10 cellular contexts compared by ENCODE assay signal in the genomic region with DNA sequence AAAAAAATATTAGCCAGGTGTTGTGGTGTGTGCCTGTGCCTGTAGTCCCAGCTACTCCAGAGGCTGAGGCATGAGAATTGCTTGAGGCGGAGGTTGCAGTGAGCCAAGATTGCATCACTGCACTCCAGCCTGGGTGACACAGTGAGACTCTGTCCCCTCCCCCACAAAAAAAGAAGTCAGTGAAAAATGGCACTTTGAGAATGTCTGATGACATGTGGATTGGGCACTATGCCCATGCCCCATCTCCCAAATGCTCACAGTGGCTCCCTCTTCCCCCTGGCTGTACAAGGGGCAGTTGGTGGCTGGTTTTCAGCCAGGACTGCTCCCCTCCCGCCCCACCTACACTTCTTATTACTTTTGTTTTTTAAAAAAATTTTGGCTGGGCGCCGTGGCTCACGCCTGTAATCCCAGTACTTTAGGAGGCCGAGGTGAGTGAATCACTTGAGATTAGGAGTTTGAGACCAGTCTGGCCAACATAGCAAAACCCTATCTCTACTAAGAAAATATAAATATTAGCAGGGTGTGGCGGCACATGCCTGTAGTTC. TPM values are rescaled to one million over a fixed set of nuclear protein-coding genes. Genes with fewer than 3 reads are reported as not detected.
DNase-seq lines count a peak whose midpoint lies in the region; ATAC-seq, FAIRE-seq and TF ChIP-seq lines count a peak whose summit lies in the region.
"Had no signal": no experiment of that assay in that cellular context is flagged by ENCODE, and none has a peak within 500 bp of the region (broad histone marks: within the 10 kb centered on the region; RNA-seq: fewer than 3 reads in every experiment).

No MANE protein-coding gene starts in this region.

- CTCF ChIA-PET in K562 (lab: Yijun Ruan, JAX; ENCODE audit: low intra/inter-chr PET ratio) = interaction anchor here (0.6 to 4.1 kb wide), 2 partner anchors 100 to 137 kb away, joined by 7 to 47 read pairs; partner anchors contain the start of gene RBM17

- ATAC-seq in Right ventricle myocardium inferior (peak; percentile 86), K562 (peak; percentile 63), left lobe of liver (peak; percentile 75), aorta (ENCODE audit: low FRiP score) (peak; percentile 73), HG02763 (IDR thresholded peaks at IDR 0.05; ENCODE audit: unreplicated experiment) (no peak)
- ATAC-seq: activated naive CD8-positive, alpha-beta T cell treated with anti-CD3 and anti-CD28 coated beads, Interleukin-2, amount 50 U/mL, for 24 hours had no signal

- 50% methylated on average over 7 of the region's 7 CpGs for WGBS in K562 (ENCODE audit: insufficient coverage, low coverage, missing lambda C conversion rate)
- 35 to 44% methylated on average over 7 of the region's 7 CpGs for whole genome bisulfite sequencing in aorta, 2 donors

- no peaks in the 10 kb centered on the region for H4K20me1 ChIP-seq in K562 (replicated peaks; ENCODE audit: control insufficient read depth, insufficient read depth, low read length)

- in situ Hi-C loops in K562 (cut with MboI) = no loop called here

- TF ChIP-seq EP300 in K562 (IDR thresholded peaks at IDR 0.05; ENCODE audit: low read length) = no peak

- DNase-seq in Right ventricle myocardium inferior (ENCODE audit: missing footprints) (no peak), cardiac septum (ENCODE audit: low spot score) (no peak), K562 (ENCODE audit: extremely low read depth in 1 of 4, low spot score in 3 of 4) (no peak), left lobe of liver (ENCODE audit: low spot score) (peak; percentile 60), aorta (peak; percentile 76 to 79), DMS79 (lab: John Stamatoyannopoulos, UW) (no peak)
- DNase-seq in stimulated activated CD4-positive, alpha-beta T cell treated with anti-CD3 and anti-CD28 coated beads, Interleukin-2, amount 100 ng/mL, for 48 hours = no peak
- DNase-seq: activated naive CD8-positive, alpha-beta T cell treated with anti-CD3 and anti-CD28 coated beads, Interleukin-2, amount 50 U/mL, for 24 hours; NCI-H2227 treated with DMSO at 0.1 percent for 48 hours had no signal

- H3K36me3 ChIP-seq in K562 (ENCODE audit: control insufficient read depth, insufficient read depth, low read length) = peaks cover 2% of the 10 kb centered on the region; the same call in 1 of the 3 replicates
- no peaks in the 10 kb centered on the region for H3K36me3 ChIP-seq in aorta (ENCODE audit: control insufficient read depth in 1 of 2, insufficient read depth in 2 of 2, low read length in 1 of 2)

- no peak overlapping the region for H3K4me2 ChIP-seq in K562 (ENCODE audit: insufficient read depth, low read length)

- no peak overlapping the region for H2AFZ ChIP-seq in K562 (ENCODE audit: low read depth, low read length)

- TF ChIP-seq POLR2A in K562 (conservative IDR thresholded peaks at IDR 0.05) = no peak

- TF ChIP-seq RAD21 in K562 (CRISPR knock-in tag; conservative IDR thresholded peaks at IDR 0.05 in 1 of 2, IDR thresholded peaks at IDR 0.05 in 1 of 2) = no peak

- no peaks in the 10 kb centered on the region for H3K79me2 ChIP-seq in K562 (ENCODE audit: control insufficient read depth, insufficient read depth, low read length)

- BruUV-seq in K562 (replicated peaks; lab: Mats Ljungman, UMichigan) = no TSS peak

- H3K4me3 ChIP-seq in K562 (no peak overlapping the region), aorta (ENCODE audit: low read length in 2 of 2) (no peak overlapping the region)

- H3K9me3 ChIP-seq in K562 (replicated peaks; ENCODE audit: control insufficient read depth, insufficient read depth, low read depth, low read length) = no peaks in the 10 kb centered on the region
- no peaks in the 10 kb centered on the region for H3K9me3 ChIP-seq in aorta (ENCODE audit: control insufficient read depth, low read length)

- H3K27ac ChIP-seq in K562 (ENCODE audit: extremely low read depth, low read depth, low read length) = no peak overlapping the region
- no peak overlapping the region for H3K27ac ChIP-seq in aorta (ENCODE audit: low read depth in 1 of 2, low read length in 2 of 2)

- H3K4me1 ChIP-seq in K562 (replicated peaks in 1 of 2; ENCODE audit: control insufficient read depth in 2 of 2, insufficient read depth in 2 of 2, low read length in 2 of 2) (peaks cover 9 to 10% of the 10 kb centered on the region in 2 experiments; a peak in 4 of 5 replicates), aorta (ENCODE audit: control insufficient read depth in 1 of 2, insufficient read depth in 2 of 2, low read length in 2 of 2) (no peaks in the 10 kb centered on the region)

- peak overlapping the region in 1 of 2 experiments; percentile 17; a peak in 1 of 4 replicates for H3K9ac ChIP-seq in K562 (ENCODE audit: insufficient read depth in 1 of 2, low read depth in 2 of 2, low read length in 2 of 2)

- H3K9me1 ChIP-seq in K562 (ENCODE audit: control insufficient read depth, insufficient read depth, low read length) = no peaks in the 10 kb centered on the region

- no peak for TF ChIP-seq CTCF in K562 (IDR thresholded peaks at IDR 0.05 in 2 of 3, conservative IDR thresholded peaks at IDR 0.05 in 1 of 3; ENCODE audit: insufficient read depth in 2 of 3, low read depth in 1 of 3, low read length in 3 of 3)

- no peaks in the 10 kb centered on the region for H3K27me3 ChIP-seq in K562 (ENCODE audit: control insufficient read depth in 2 of 2, insufficient read depth in 2 of 2, low read length in 2 of 2)
- no peaks in the 10 kb centered on the region for H3K27me3 ChIP-seq in aorta (ENCODE audit: control insufficient read depth in 1 of 2, insufficient read depth in 2 of 2, low read length in 1 of 2)

- intact Hi-C loops in Right ventricle myocardium inferior (cut with DNase I) = no loop called here
- intact Hi-C loops in cardiac septum (cut with DNase I) = loop anchor here (5.0 kb wide), 1 partner anchor 61 kb away; no protein-coding TSS in a partner anchor
- intact Hi-C loops in K562 (cut with micrococcal nuclease) = no loop called here
- intact Hi-C loops in aorta (cut with DNase I) = no loop called here

- no peak for FAIRE-seq in K562 (lab: Jason Lieb, UNC)

- POLR2A ChIA-PET in K562 (lab: Yijun Ruan, JAX) = interaction anchor here (1.1 kb wide), 1 partner anchor 9 kb away, joined by 7 read pairs; no protein-coding TSS in a partner anchor

TF ChIP-seq in K562, 482 proteins besides CTCF, POLR2A, EP300 and RAD21 (continues in another document):
- TF ChIP-seq MCM3 (IDR thresholded peaks at IDR 0.05) (no peak), RB1 (IDR thresholded peaks at IDR 0.05; ENCODE audit: low read depth) (no peak), HMG20A (CRISPR knock-in tag; conservative IDR thresholded peaks at IDR 0.05) (no peak), SMAD4 (CRISPR knock-in tag; conservative IDR thresholded peaks at IDR 0.05) (0 out of 2 replicates have a peak, but pooled peaks have one; percentile 21), MCM7 (IDR thresholded peaks at IDR 0.05) (no peak), FOSL1 (tag; conservative IDR thresholded peaks at IDR 0.05) (no peak), GATAD2B (IDR thresholded peaks at IDR 0.05; ENCODE audit: borderline replicate concordance) (no peak)
- TF ChIP-seq, protein P1, sequence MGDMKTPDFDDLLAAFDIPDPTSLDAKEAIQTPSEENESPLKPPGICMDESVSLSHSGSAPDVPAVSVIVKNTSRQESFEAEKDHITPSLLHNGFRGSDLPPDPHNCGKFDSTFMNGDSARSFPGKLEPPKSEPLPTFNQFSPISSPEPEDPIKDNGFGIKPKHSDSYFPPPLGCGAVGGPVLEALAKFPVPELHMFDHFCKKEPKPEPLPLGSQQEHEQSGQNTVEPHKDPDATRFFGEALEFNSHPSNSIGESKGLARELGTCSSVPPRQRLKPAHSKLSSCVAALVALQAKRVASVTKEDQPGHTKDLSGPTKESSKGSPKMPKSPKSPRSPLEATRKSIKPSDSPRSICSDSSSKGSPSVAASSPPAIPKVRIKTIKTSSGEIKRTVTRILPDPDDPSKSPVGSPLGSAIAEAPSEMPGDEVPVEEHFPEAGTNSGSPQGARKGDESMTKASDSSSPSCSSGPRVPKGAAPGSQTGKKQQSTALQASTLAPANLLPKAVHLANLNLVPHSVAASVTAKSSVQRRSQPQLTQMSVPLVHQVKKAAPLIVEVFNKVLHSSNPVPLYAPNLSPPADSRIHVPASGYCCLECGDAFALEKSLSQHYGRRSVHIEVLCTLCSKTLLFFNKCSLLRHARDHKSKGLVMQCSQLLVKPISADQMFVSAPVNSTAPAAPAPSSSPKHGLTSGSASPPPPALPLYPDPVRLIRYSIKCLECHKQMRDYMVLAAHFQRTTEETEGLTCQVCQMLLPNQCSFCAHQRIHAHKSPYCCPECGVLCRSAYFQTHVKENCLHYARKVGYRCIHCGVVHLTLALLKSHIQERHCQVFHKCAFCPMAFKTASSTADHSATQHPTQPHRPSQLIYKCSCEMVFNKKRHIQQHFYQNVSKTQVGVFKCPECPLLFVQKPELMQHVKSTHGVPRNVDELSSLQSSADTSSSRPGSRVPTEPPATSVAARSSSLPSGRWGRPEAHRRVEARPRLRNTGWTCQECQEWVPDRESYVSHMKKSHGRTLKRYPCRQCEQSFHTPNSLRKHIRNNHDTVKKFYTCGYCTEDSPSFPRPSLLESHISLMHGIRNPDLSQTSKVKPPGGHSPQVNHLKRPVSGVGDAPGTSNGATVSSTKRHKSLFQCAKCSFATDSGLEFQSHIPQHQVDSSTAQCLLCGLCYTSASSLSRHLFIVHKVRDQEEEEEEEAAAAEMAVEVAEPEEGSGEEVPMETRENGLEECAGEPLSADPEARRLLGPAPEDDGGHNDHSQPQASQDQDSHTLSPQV (IDR thresholded peaks at IDR 0.05) = no peak

RNA-seq across cellular contexts. Expression of gene IL15RA, which starts 26.1 kb away (rescaled TPM):
- total RNA-seq in Right ventricle myocardium inferior = 11.6 TPM
- total RNA-seq in cardiac septum = 3.9 TPM
- total RNA-seq in K562 (2011; cell fraction: chromatin; rRNA removed; ENCODE audit: low replicate concordance) = 12.8 and 14.2 TPM in 2 replicates
- 16.7 and 17.9 TPM in 2 replicates for total RNA-seq in K562 (2011; cell fraction: nucleolus; rRNA removed)
- 13.9 and 18.0 TPM in 2 replicates for total RNA-seq in K562 (2011; cell fraction: nucleoplasm; rRNA removed)
- 9.8 and 10.1 TPM in 2 replicates for total RNA-seq in K562 (2014; rRNA removed)
- total RNA-seq in K562 (2014; rRNA removed; fragmentation: Illumina TruSeq; extraction: Trizol) = 4.0 and 4.5 TPM in 2 replicates
- total RNA-seq in K562 (2015; rRNA removed; fragmentation: Illumina TruSeq; extraction: Trizol) = 4.7 and 5.2 TPM in 2 replicates
- total RNA-seq in K562 (2021) = 9.4 and 11.7 TPM in 2 replicates
- polyA plus RNA-seq in K562 (2011; rRNA removed) = 8.0 and 18.3 TPM in 2 replicates
- polyA plus RNA-seq in K562 (2011; cell fraction: cytosol; rRNA removed) = 20.1 and 26.7 TPM in 2 replicates
- polyA plus RNA-seq in K562 (2011; cell fraction: nucleus; rRNA removed) = 12.0 and 12.3 TPM in 2 replicates
- 5.6 and 11.1 TPM in 2 replicates for polyA plus RNA-seq in K562 (2012)
- 10.6 and 11.2 TPM in 2 replicates for polyA plus RNA-seq in K562 (2014; fragmentation: Illumina TruSeq; extraction: Trizol)
- polyA plus RNA-seq in K562 (2014; fragmentation: Nextera tagmentation; extraction: Ambion mirVana) = 1 to 10 TPM; 1.2 to 2.0 TPM
- polyA plus RNA-seq in K562 (2014; rRNA removed) = 8.7 and 9.9 TPM in 2 replicates
- polyA minus RNA-seq in K562 (2011; rRNA and poly(A)+ RNA removed) = 4.5 and 4.7 TPM in 2 replicates
- polyA minus RNA-seq in K562 (2011; cell fraction: cytosol; rRNA and poly(A)+ RNA removed) = 10.1 and 10.2 TPM in 2 replicates
- 2.9 and 3.1 TPM in 2 replicates for polyA minus RNA-seq in K562 (2011; cell fraction: nucleus; rRNA and poly(A)+ RNA removed)
- 8.4 TPM for total RNA-seq in left lobe of liver
- 10 to 100 TPM; 19.0 to 21.2 TPM for total RNA-seq in aorta
- polyA plus RNA-seq in aorta = 10 to 100 TPM in 1 of 2 donors, 1 to 10 TPM in 1; 6.0 to 23.9 TPM

Comparison
In these comparisons a context has a peak if more than half of its experiments do, and no peak if none do; other contexts are left out.
1. DNase-seq: peak in left lobe of liver (single experiment) and aorta (2 of 2); none in Right ventricle myocardium inferior (single experiment), cardiac septum (single experiment), K562 (0 of 4), stimulated activated CD4-positive, alpha-beta T cell treated with anti-CD3 and anti-CD28 coated beads, Interleukin-2, amount 100 ng/mL, for 48 hours (0 of 2) and DMS79 (single experiment).